In the genomic region with DNA sequence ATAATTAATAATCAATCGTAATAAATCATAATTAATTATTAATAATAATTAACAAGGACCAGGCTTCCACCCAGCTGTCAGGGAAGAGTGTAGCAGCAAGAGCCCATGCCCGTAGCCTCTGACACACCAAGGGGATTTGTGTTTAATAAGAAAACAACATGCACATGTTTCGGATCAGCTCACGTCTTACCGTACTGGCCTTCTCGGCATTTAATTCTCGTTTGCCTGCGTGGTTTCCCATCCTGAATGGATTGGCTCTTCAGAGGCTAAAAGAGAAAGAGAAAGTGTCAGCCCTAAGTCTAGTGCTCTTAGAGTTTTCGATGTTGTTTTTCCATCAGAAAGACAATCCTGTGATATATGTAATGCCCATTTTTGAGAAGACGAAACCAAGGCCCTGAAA, we compare ENCODE assay signal across 14 cellular contexts. TPM values are rescaled to one million over a fixed set of nuclear protein-coding genes. Genes with fewer than 3 reads are reported as not detected.
A peak's percentile ranks its signal among the peaks of the same experiment; 100 is the strongest.
DNase-seq lines count a peak whose midpoint lies in the region; ATAC-seq and TF ChIP-seq lines count a peak whose summit lies in the region.
"Had no signal": no experiment of that assay in that cellular context is flagged by ENCODE, and none has a peak within 500 bp of the region (broad histone marks: within the 10 kb centered on the region; RNA-seq: fewer than 3 reads in every experiment).

No MANE protein-coding gene starts in this region.

- H3K27ac ChIP-seq in breast epithelium (peak overlapping the region; percentile 43 to 44), mammary epithelial cell (ENCODE audit: insufficient read depth, low read depth, low read length) (no peak overlapping the region), aorta (ENCODE audit: low read depth in 1 of 2, low read length in 2 of 2) (no peak overlapping the region)

- no peaks in the 10 kb centered on the region for H4K20me1 ChIP-seq in mammary epithelial cell (ENCODE audit: insufficient read depth, low read length)

- in situ Hi-C loops in mammary epithelial cell (cut with MboI; ENCODE audit: low sequenced_read_pairs in 2 of 2), result no loop called here

- H3K27ac Mint-ChIP-seq in activated CD4-positive, alpha-beta memory T cell treated with anti-CD3 and anti-CD28 coated beads, Interleukin-2, amount 10 ng/mL, durations not matched to agents 7 days and 5 days, result peak overlapping the region; percentile 80
- peak overlapping the region in 1 of 2 donors; percentile 21 for H3K27ac Mint-ChIP-seq in stimulated activated naive CD8-positive, alpha-beta T cell treated with anti-CD3 and anti-CD28 coated beads, Interleukin-15, amount 100 ng/mL, for 72 hours

- H3K27me3 ChIP-seq in breast epithelium (no peaks in the 10 kb centered on the region), mammary epithelial cell (ENCODE audit: insufficient read depth, low read length) (no peaks in the 10 kb centered on the region), aorta (ENCODE audit: control insufficient read depth in 1 of 2, insufficient read depth in 2 of 2, low read length in 1 of 2) (no peaks in the 10 kb centered on the region)
- H3K27me3 ChIP-seq: hepatocyte, right lobe of liver had no signal

- no peak for ATAC-seq in stimulated activated naive CD8-positive, alpha-beta T cell treated with anti-CD3 and anti-CD28 coated beads, Interleukin-15, amount 100 ng/mL, for 72 hours
- ATAC-seq in GM18867 (IDR thresholded peaks at IDR 0.05; ENCODE audit: unreplicated experiment), result no peak
- ATAC-seq in aorta (ENCODE audit: low FRiP score), result no peak

- H3K4me1 Mint-ChIP-seq in activated CD4-positive, alpha-beta memory T cell treated with anti-CD3 and anti-CD28 coated beads, Interleukin-2, amount 10 ng/mL, durations not matched to agents 7 days and 5 days, result peaks cover 97% of the 10 kb centered on the region
- peaks cover 94% of the 10 kb centered on the region for H3K4me1 Mint-ChIP-seq in stimulated activated naive CD8-positive, alpha-beta T cell treated with anti-CD3 and anti-CD28 coated beads, Interleukin-15, amount 100 ng/mL, for 72 hours

- no peak overlapping the region for H3K4me2 ChIP-seq in mammary epithelial cell (ENCODE audit: insufficient read depth, low read depth, low read length)
- H3K4me2 ChIP-seq: hepatocyte had no signal

- peaks cover 4% of the 10 kb centered on the region for H3K9me3 Mint-ChIP-seq in activated CD4-positive, alpha-beta memory T cell treated with anti-CD3 and anti-CD28 coated beads, Interleukin-2, amount 10 ng/mL, durations not matched to agents 7 days and 5 days
- peaks cover 4 to 23% of the 10 kb centered on the region in 2 donors for H3K9me3 Mint-ChIP-seq in stimulated activated naive CD8-positive, alpha-beta T cell treated with anti-CD3 and anti-CD28 coated beads, Interleukin-15, amount 100 ng/mL, for 72 hours

- TF ChIP-seq CTCF in breast epithelium (IDR thresholded peaks at IDR 0.05) (no peak), mammary epithelial cell (conservative IDR thresholded peaks at IDR 0.05 in 1 of 2, IDR thresholded peaks at IDR 0.05 in 1 of 2; ENCODE audit: extremely low read depth in 1 of 2, insufficient read depth in 1 of 2, low read depth in 1 of 2, low read length in 2 of 2) (no peak)

- CTCF ChIA-PET in mammary epithelial cell (lab: Charles Lee; ENCODE audit: low non-redundant PET), result no interaction called here
- CTCF ChIA-PET in activated CD4-positive, alpha-beta memory T cell treated with anti-CD3 and anti-CD28 coated beads, Interleukin-2, amount 10 ng/mL, durations not matched to agents 7 days and 5 days (lab: Charles Lee), result interaction anchor here (1.0 to 2.6 kb wide), 6 partner anchors 19 to 302 kb away, joined by 3 to 10 read pairs (median 4); no protein-coding TSS in a partner anchor

- H3K4me3 ChIP-seq in breast epithelium (no peak overlapping the region), mammary epithelial cell (replicated peaks in 1 of 3; ENCODE audit: insufficient read depth in 1 of 3, low read depth in 2 of 3, low read length in 3 of 3) (no peak overlapping the region), aorta (ENCODE audit: low read length in 2 of 2) (no peak overlapping the region)
- H3K4me3 ChIP-seq: hepatocyte, right lobe of liver had no signal

- dilution Hi-C loops in mammary epithelial cell (cut with HindIII; ENCODE audit: low sequenced_read_pairs), result no loop called here

- H3K4me1 ChIP-seq in breast epithelium (peaks cover 0 to 8% of the 10 kb centered on the region in 2 donors), mammary epithelial cell (ENCODE audit: insufficient read depth, low read length) (peaks cover 41% of the 10 kb centered on the region), aorta (ENCODE audit: control insufficient read depth in 1 of 2, insufficient read depth in 2 of 2, low read length in 2 of 2) (peaks cover 0 to 3% of the 10 kb centered on the region in 2 donors)

- H3K4me3 Mint-ChIP-seq in activated CD4-positive, alpha-beta memory T cell treated with anti-CD3 and anti-CD28 coated beads, Interleukin-2, amount 10 ng/mL, durations not matched to agents 7 days and 5 days, result peak overlapping the region; percentile 63
- H3K4me3 Mint-ChIP-seq in stimulated activated naive CD8-positive, alpha-beta T cell treated with anti-CD3 and anti-CD28 coated beads, Interleukin-15, amount 100 ng/mL, for 72 hours, result peak overlapping the region; percentile 62 to 66

- no peaks in the 10 kb centered on the region for H3K27me3 Mint-ChIP-seq in activated CD4-positive, alpha-beta memory T cell treated with anti-CD3 and anti-CD28 coated beads, Interleukin-2, amount 10 ng/mL, durations not matched to agents 7 days and 5 days
- H3K27me3 Mint-ChIP-seq in stimulated activated naive CD8-positive, alpha-beta T cell treated with anti-CD3 and anti-CD28 coated beads, Interleukin-15, amount 100 ng/mL, for 72 hours, result no peaks in the 10 kb centered on the region

- peaks cover 65% of the 10 kb centered on the region for H3K36me3 Mint-ChIP-seq in activated CD4-positive, alpha-beta memory T cell treated with anti-CD3 and anti-CD28 coated beads, Interleukin-2, amount 10 ng/mL, durations not matched to agents 7 days and 5 days (ENCODE audit: low read depth)

- peaks cover 52% of the 10 kb centered on the region for H3K79me2 ChIP-seq in mammary epithelial cell (ENCODE audit: insufficient read depth, low read length)
- H3K79me2 ChIP-seq: hepatocyte had no signal

- H3K36me3 ChIP-seq in breast epithelium (no peaks in the 10 kb centered on the region), mammary epithelial cell (ENCODE audit: insufficient read depth, low read length) (peaks cover 1% of the 10 kb centered on the region), aorta (ENCODE audit: control insufficient read depth in 1 of 2, insufficient read depth in 2 of 2, low read length in 1 of 2) (no peaks in the 10 kb centered on the region)
- H3K36me3 ChIP-seq: right lobe of liver had no signal

- intact Hi-C loops in breast epithelium (cut with DNase I; ENCODE audit: low total_unique reads), result no loop called here
- intact Hi-C loops in mammary epithelial cell (cut with micrococcal nuclease), result no loop called here
- intact Hi-C loops in aorta (cut with DNase I), result loop anchor here in 1 of 2 donors (5.0 kb wide), 1 partner anchor 33 kb away; no protein-coding TSS in a partner anchor

- WGBS in mammary epithelial cell (ENCODE audit: low coverage, missing lambda C conversion rate), result 99% methylated on average over 10 of the region's 10 CpGs
- WGBS in aorta, 2 donors, result 91% methylated on average over 10 of the region's 10 CpGs

- POLR2A ChIA-PET in activated CD4-positive, alpha-beta memory T cell treated with anti-CD3 and anti-CD28 coated beads, Interleukin-2, amount 10 ng/mL, durations not matched to agents 7 days and 5 days (lab: Charles Lee), result interaction anchor here (0.9 to 11.3 kb wide), 7 partner anchors 9 to 106 kb away, joined by 3 to 437 read pairs (median 10); a partner anchor contains a TSS

- DNase-seq in breast epithelium (ENCODE audit: low spot score in 2 of 2) (no peak), mammary epithelial cell (no peak), fibroblast of the conjunctiva (ENCODE audit: low read depth) (peak; percentile 45), aorta (no peak), NCI-H510A treated with DMSO at 0.1 percent for 48 hours (lab: John Stamatoyannopoulos, UW) (no peak)
- peak; percentile 50 for DNase-seq in activated CD4-positive, alpha-beta memory T cell treated with anti-CD3 and anti-CD28 coated beads, Interleukin-2, amount 10 ng/mL, durations not matched to agents 7 days and 5 days
- DNase-seq in stimulated activated naive CD8-positive, alpha-beta T cell treated with anti-CD3 and anti-CD28 coated beads, Interleukin-15, amount 100 ng/mL, for 72 hours, result no peak
- DNase-seq: midbrain, NCI-H1048, NCI-H774, right lobe of liver, SHP77 treated with DMSO at 0.1 percent for 48 hours had no signal

- BruUV-seq in mammary epithelial cell (replicated peaks; lab: Mats Ljungman, UMichigan), result no TSS peak

- no peak overlapping the region for H3K9ac ChIP-seq in mammary epithelial cell (ENCODE audit: insufficient read depth, low read length)

- TF ChIP-seq POLR2A in breast epithelium (IDR thresholded peaks at IDR 0.05), result no peak

- H3K9me3 ChIP-seq in breast epithelium (no peaks in the 10 kb centered on the region), mammary epithelial cell (replicated peaks; ENCODE audit: insufficient read depth, low read length) (no peaks in the 10 kb centered on the region), aorta (ENCODE audit: control insufficient read depth, low read length) (no peaks in the 10 kb centered on the region)
- H3K9me3 ChIP-seq: right lobe of liver had no signal

- H2AFZ ChIP-seq in mammary epithelial cell (ENCODE audit: low read depth, low read length), result no peak overlapping the region
- H2AFZ ChIP-seq: hepatocyte had no signal

RNA-seq across cellular contexts. Expression of a gene that starts 27.6 kb away (rescaled TPM):
- total RNA-seq in breast epithelium (10 to 100 TPM; 27.2 to 46.2 (median 32.4) TPM), mammary epithelial cell (10 to 100 TPM; 30.7 to 43.3 TPM), aorta (10 to 100 TPM; 43.8 to 62.7 TPM)
- polyA plus RNA-seq in mammary epithelial cell (17.2 TPM), aorta (1 to 10 TPM; 9.1 to 9.4 TPM)
- 45.9 TPM for polyA minus RNA-seq in mammary epithelial cell
- 10 to 100 TPM; 81.4 to 95.3 TPM for total RNA-seq in activated CD4-positive, alpha-beta memory T cell treated with anti-CD3 and anti-CD28 coated beads, Interleukin-2, amount 10 ng/mL, durations not matched to agents 7 days and 5 days

Comparison
In these comparisons a context has a peak if more than half of its experiments do, and no peak if none do; other contexts are left out.
1. H3K27ac ChIP-seq: peak in breast epithelium (2 of 2); none in mammary epithelial cell (single experiment) and aorta (0 of 2).
2. DNase-seq: peak in activated CD4-positive, alpha-beta memory T cell treated with anti-CD3 and anti-CD28 coated beads, Interleukin-2, amount 10 ng/mL, durations not matched to agents 7 days and 5 days (single experiment) and fibroblast of the conjunctiva (single experiment); none in breast epithelium (0 of 2), mammary epithelial cell (single experiment), stimulated activated naive CD8-positive, alpha-beta T cell treated with anti-CD3 and anti-CD28 coated beads, Interleukin-15, amount 100 ng/mL, for 72 hours (0 of 2), aorta (0 of 2) and NCI-H510A treated with DMSO at 0.1 percent for 48 hours (single experiment).